ENCODE assay signal across 12 cellular contexts in the genomic region with DNA sequence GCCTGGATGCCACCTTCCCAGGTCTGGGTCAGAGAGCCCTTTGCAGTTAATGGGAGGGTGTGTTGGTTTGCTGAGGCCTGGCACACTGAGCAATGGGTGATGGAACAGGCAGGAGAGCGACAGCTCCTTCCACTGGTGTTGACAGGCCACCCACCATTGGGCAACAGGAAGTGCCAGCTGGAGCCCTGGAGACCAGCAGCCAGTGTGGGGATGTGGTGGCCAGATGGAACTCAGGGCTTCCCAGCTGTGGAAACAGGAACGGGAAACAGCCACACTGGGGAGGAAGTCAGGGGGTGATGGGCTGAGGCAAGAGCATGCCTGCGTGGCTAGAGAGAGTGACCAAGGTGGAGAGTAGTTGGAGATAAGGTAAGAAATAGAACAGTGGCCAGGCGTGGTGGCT. TPM values are rescaled to one million over a fixed set of nuclear protein-coding genes. Genes with fewer than 3 reads are reported as not detected.
DNase-seq lines count a peak whose midpoint lies in the region; ATAC-seq and TF ChIP-seq lines count a peak whose summit lies in the region.
"Had no signal": no experiment of that assay in that cellular context is flagged by ENCODE, and none has a peak within 500 bp of the region (broad histone marks: within the 10 kb centered on the region; RNA-seq: fewer than 3 reads in every experiment).

No MANE protein-coding gene starts in this region.

- intact Hi-C loops in CD8-positive, alpha-beta T cell (cut with DNase I, micrococcal nuclease) = no loop called here
- intact Hi-C loops in natural killer cell (cut with micrococcal nuclease) = no loop called here

- peaks cover 8% of the 10 kb centered on the region for H3K36me3 ChIP-seq in CD8-positive, alpha-beta T cell (ENCODE audit: insufficient read depth, low read length)
- peaks cover 25% of the 10 kb centered on the region for H3K36me3 ChIP-seq in effector memory CD4-positive, alpha-beta T cell (ENCODE audit: control insufficient read depth, insufficient read depth, low read length)
- H3K36me3 ChIP-seq: stomach had no signal

- CTCF ChIA-PET in CD8-positive, alpha-beta T cell (lab: Charles Lee) = interaction anchor here (0.8 kb wide), 1 partner anchor 30 kb away, joined by 3 read pairs; no protein-coding TSS in a partner anchor

- H3K9me3 ChIP-seq in CD8-positive, alpha-beta T cell (ENCODE audit: low read length) = no peaks in the 10 kb centered on the region
- H3K9me3 ChIP-seq in effector memory CD4-positive, alpha-beta T cell (ENCODE audit: control insufficient read depth, low read length) = no peaks in the 10 kb centered on the region
- H3K9me3 ChIP-seq: stomach had no signal

- H3K27ac ChIP-seq in CD8-positive, alpha-beta T cell (ENCODE audit: low read depth, low read length) = peak overlapping the region; percentile 6
- peak overlapping the region; percentile 68 for H3K27ac ChIP-seq in effector memory CD4-positive, alpha-beta T cell (ENCODE audit: insufficient read depth, low read length, poor library complexity, severe bottlenecking)
- H3K27ac ChIP-seq: epithelial cell of prostate had no signal

- peak overlapping the region; percentile 96 for H3K27ac Mint-ChIP-seq in CD8-positive, alpha-beta T cell
- peak overlapping the region; percentile 92 to 95 for H3K27ac Mint-ChIP-seq in natural killer cell

- no peak overlapping the region for H3K4me3 ChIP-seq in CD8-positive, alpha-beta T cell (ENCODE audit: low read depth, low read length)
- H3K4me3 ChIP-seq in effector memory CD4-positive, alpha-beta T cell (ENCODE audit: insufficient read depth, low read depth, low read length, poor library complexity, severe bottlenecking) = no peak overlapping the region
- H3K4me3 ChIP-seq: stomach had no signal

- peaks cover 90% of the 10 kb centered on the region for H3K4me1 Mint-ChIP-seq in CD8-positive, alpha-beta T cell (ENCODE audit: low read depth)
- H3K4me1 Mint-ChIP-seq in natural killer cell = peaks cover 74 to 80% of the 10 kb centered on the region in 2 donors

- H3K27me3 Mint-ChIP-seq in CD8-positive, alpha-beta T cell (ENCODE audit: low read depth) = no peaks in the 10 kb centered on the region
- H3K27me3 Mint-ChIP-seq in natural killer cell (ENCODE audit: low read depth in 2 of 2) = no peaks in the 10 kb centered on the region

- H3K9me3 Mint-ChIP-seq in CD8-positive, alpha-beta T cell = no peaks in the 10 kb centered on the region
- no peaks in the 10 kb centered on the region for H3K9me3 Mint-ChIP-seq in natural killer cell

- POLR2A ChIA-PET in CD8-positive, alpha-beta T cell (lab: Charles Lee) = interaction anchor here (1.1 to 3.1 kb wide), 4 partner anchors 9 to 417 kb away, joined by 3 to 21 read pairs (median 4); a partner anchor contains a TSS

- DNase-seq in CD8-positive, alpha-beta T cell = no peak
- DNase-seq in NOMO-1 (lab: John Stamatoyannopoulos, UW; ENCODE audit: unreplicated experiment in 2 of 2) = peak; percentile 85
- DNase-seq in effector memory CD4-positive, alpha-beta T cell = no peak
- DNase-seq in natural killer cell = no peak
- DNase-seq in HCEC 1CT = no peak
- DNase-seq in globus pallidus (ENCODE audit: low spot score) = no peak
- no peak for DNase-seq in DMS53 treated with DMSO at 0.1 percent for 48 hours (lab: John Stamatoyannopoulos, UW; ENCODE audit: unreplicated experiment)
- DNase-seq: DMS53, NCI-H510A, stomach had no signal

- H3K36me3 Mint-ChIP-seq in CD8-positive, alpha-beta T cell = peaks cover 54% of the 10 kb centered on the region
- no peaks in the 10 kb centered on the region for H3K36me3 Mint-ChIP-seq in natural killer cell

- H3K27me3 ChIP-seq in CD8-positive, alpha-beta T cell (ENCODE audit: insufficient read depth, low read length) = no peaks in the 10 kb centered on the region
- H3K27me3 ChIP-seq in effector memory CD4-positive, alpha-beta T cell (replicated peaks; ENCODE audit: control insufficient read depth, insufficient read depth, low read length, poor library complexity, severe bottlenecking) = no peaks in the 10 kb centered on the region
- H3K27me3 ChIP-seq: stomach had no signal

- ATAC-seq in CD8-positive, alpha-beta T cell = no peak
- ATAC-seq in natural killer cell = no peak
- ATAC-seq in HG03135 (IDR thresholded peaks at IDR 0.05; ENCODE audit: unreplicated experiment) = no peak

- H3K4me1 ChIP-seq in CD8-positive, alpha-beta T cell (ENCODE audit: insufficient read depth, low read length) = peaks cover 66% of the 10 kb centered on the region
- peaks cover 65% of the 10 kb centered on the region for H3K4me1 ChIP-seq in effector memory CD4-positive, alpha-beta T cell (ENCODE audit: control insufficient read depth, insufficient read depth, low read length, poor library complexity, severe bottlenecking)

- peak overlapping the region; percentile 16 for H3K4me3 Mint-ChIP-seq in CD8-positive, alpha-beta T cell
- H3K4me3 Mint-ChIP-seq in natural killer cell = peak overlapping the region; percentile 82

- TF ChIP-seq CTCF in CD8-positive, alpha-beta T cell (IDR thresholded peaks at IDR 0.05) = no peak
- TF ChIP-seq CTCF in natural killer cell (IDR thresholded peaks at IDR 0.05) = no peak

RNA-seq across cellular contexts. Expression of a gene that starts 9.3 kb away (rescaled TPM):
- 10 to 100 TPM; 86.7 to 88.0 TPM for total RNA-seq in CD8-positive, alpha-beta T cell
- 100 to 1,000 TPM; 218 to 316 (median 228) TPM for total RNA-seq in natural killer cell

Comparison
In these comparisons a context has a peak if more than half of its experiments do, and no peak if none do; other contexts are left out.
1. DNase-seq: peak in NOMO-1 (2 of 2); none in CD8-positive, alpha-beta T cell (0 of 7), effector memory CD4-positive, alpha-beta T cell (0 of 3), natural killer cell (single experiment), HCEC 1CT (single experiment), globus pallidus (single experiment) and DMS53 treated with DMSO at 0.1 percent for 48 hours (single experiment).